ENCODE assay signal across 8 cellular contexts in genomic region chr6:26033942-26034354, GRCh38. TPM values are rescaled to one million over a fixed set of nuclear protein-coding genes. Genes with fewer than 3 reads are reported as not detected.
DNase-seq lines count a peak whose midpoint lies in the region; ATAC-seq, FAIRE-seq and TF ChIP-seq lines count a peak whose summit lies in the region.

No MANE protein-coding gene starts in this region.

- no peak for TF ChIP-seq CTCF in DOHH2 (IDR thresholded peaks at IDR 0.05; ENCODE audit: low read depth, low read length, poor library complexity, severe bottlenecking)

- DNase-seq in SJSA1 (ENCODE audit: low read depth in 1 of 2, low spot score in 2 of 2) (no peak), naive B cell (no peak), Ammon's horn (ENCODE audit: low spot score) (no peak), urothelium cell line (ENCODE audit: low spot score) (no peak)
- DNase-seq in effector memory CD4-positive, alpha-beta T cell: no peak

- H3K27ac ChIP-seq in DOHH2 (ENCODE audit: low read depth, low read length): peak overlapping the region; percentile 98
- H3K27ac ChIP-seq in SJSA1: peak overlapping the region; percentile 98
- H3K27ac ChIP-seq in effector memory CD4-positive, alpha-beta T cell (ENCODE audit: insufficient read depth, low read length, poor library complexity, severe bottlenecking): peak overlapping the region; percentile 68

- no peaks in the 10 kb centered on the region for H4K20me1 ChIP-seq in DOHH2 (ENCODE audit: control insufficient read depth, insufficient read depth, low read depth, low read length)

- H3K4me1 ChIP-seq in DOHH2 (ENCODE audit: control insufficient read depth, low read length) (peaks cover 52% of the 10 kb centered on the region), SJSA1 (replicated peaks) (peaks cover 34% of the 10 kb centered on the region)
- H3K4me1 ChIP-seq in effector memory CD4-positive, alpha-beta T cell (ENCODE audit: control insufficient read depth, insufficient read depth, low read length, poor library complexity, severe bottlenecking): peaks cover 19% of the 10 kb centered on the region

- H3K4me3 ChIP-seq in DOHH2 (ENCODE audit: low read length): peak overlapping the region; percentile 91
- peak overlapping the region; percentile 46 for H3K4me3 ChIP-seq in SJSA1
- H3K4me3 ChIP-seq in effector memory CD4-positive, alpha-beta T cell (ENCODE audit: insufficient read depth, low read depth, low read length, poor library complexity, severe bottlenecking): peak overlapping the region; percentile 61

- H3K9me2 ChIP-seq in DOHH2 (replicated peaks; ENCODE audit: control insufficient read depth, low read length): no peaks in the 10 kb centered on the region

- H3K4me1 Mint-ChIP-seq in naive B cell: peaks cover 12 to 33% (median 30%) of the 10 kb centered on the region in 3 donors

- H3K9me3 ChIP-seq in DOHH2 (ENCODE audit: control insufficient read depth, insufficient read depth, low read length) (no peaks in the 10 kb centered on the region), SJSA1 (replicated peaks) (no peaks in the 10 kb centered on the region)
- H3K9me3 ChIP-seq in effector memory CD4-positive, alpha-beta T cell (ENCODE audit: control insufficient read depth, low read length): no peaks in the 10 kb centered on the region

- no peaks in the 10 kb centered on the region for H3K27me3 Mint-ChIP-seq in naive B cell

- ATAC-seq in naive B cell (ENCODE audit: low read depth in 2 of 2) (no peak), GM18867 (IDR thresholded peaks at IDR 0.05; ENCODE audit: unreplicated experiment) (no peak), GM21723 (IDR thresholded peaks at IDR 0.05; ENCODE audit: unreplicated experiment) (no peak)

- peaks cover 37% of the 10 kb centered on the region for H3F3A ChIP-seq in DOHH2 (ENCODE audit: control insufficient read depth, insufficient read depth)

- H3K79me2 ChIP-seq in DOHH2 (ENCODE audit: control insufficient read depth, low read length): no peaks in the 10 kb centered on the region

- no peaks in the 10 kb centered on the region for H3K27me3 ChIP-seq in DOHH2 (ENCODE audit: control insufficient read depth, low read length)
- H3K27me3 ChIP-seq in SJSA1 (replicated peaks): no peaks in the 10 kb centered on the region
- H3K27me3 ChIP-seq in effector memory CD4-positive, alpha-beta T cell (replicated peaks; ENCODE audit: control insufficient read depth, insufficient read depth, low read length, poor library complexity, severe bottlenecking): no peaks in the 10 kb centered on the region

- H3K27ac Mint-ChIP-seq in naive B cell: peak overlapping the region; percentile 74 to 98 (median 96)

- no peaks in the 10 kb centered on the region for H3K36me3 Mint-ChIP-seq in naive B cell

- H3K4me2 ChIP-seq in DOHH2 (ENCODE audit: low read length): peak overlapping the region; percentile 92

- FAIRE-seq in urothelium cell line (lab: Jason Lieb, UNC): no peak

- H3K4me3 Mint-ChIP-seq in naive B cell: peak overlapping the region; percentile 85 to 100 (median 96)

- H3K36me3 ChIP-seq in DOHH2 (ENCODE audit: control insufficient read depth, low read length) (peaks cover 12% of the 10 kb centered on the region), SJSA1 (no peaks in the 10 kb centered on the region)
- no peaks in the 10 kb centered on the region for H3K36me3 ChIP-seq in effector memory CD4-positive, alpha-beta T cell (ENCODE audit: control insufficient read depth, insufficient read depth, low read length)

- H3K9me3 Mint-ChIP-seq in naive B cell: peaks cover 0 to 16% (median 7%) of the 10 kb centered on the region in 7 donors

RNA-seq across cellular contexts. Expression of gene HFE, which starts 53.3 kb away (rescaled TPM):
- 2.6 and 3.5 TPM in 2 replicates for total RNA-seq in SJSA1 (2014; rRNA removed; shearing (Covaris generic))
- 1 to 10 TPM in 4 of 6 donors, under 1 TPM in 1, not detected in 1; 0.47 to 3.3 (median 2.9) TPM for polyA plus RNA-seq in naive B cell (ENCODE audit: low read depth in 6 of 6)
